ENCODE assay signal across 25 cellular contexts in the genomic region with DNA sequence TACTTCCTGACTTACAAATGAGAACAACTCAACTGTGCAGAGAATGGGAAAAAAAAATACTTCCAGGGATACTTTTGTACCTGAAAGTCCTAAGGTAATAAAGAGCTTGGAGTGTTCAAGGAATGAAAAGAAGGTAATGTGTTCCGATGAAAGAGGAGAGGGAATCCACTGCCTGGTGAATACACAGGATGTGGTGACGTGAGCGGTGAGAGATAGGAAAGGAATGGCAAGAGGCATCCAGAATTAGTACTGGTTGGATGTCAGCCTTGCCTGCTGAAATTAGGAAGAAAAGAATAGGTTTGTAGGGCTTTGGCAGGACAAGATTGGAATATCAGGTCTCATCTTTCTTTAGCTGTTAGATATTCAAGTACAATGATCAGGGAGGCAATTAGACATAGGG.
A peak's percentile ranks its signal among the peaks of the same experiment; 100 is the strongest.
DNase-seq lines count a peak whose midpoint lies in the region; ATAC-seq and TF ChIP-seq lines count a peak whose summit lies in the region.
"Had no signal": no experiment of that assay in that cellular context is flagged by ENCODE, and none has a peak within 500 bp of the region (broad histone marks: within the 10 kb centered on the region; RNA-seq: fewer than 3 reads in every experiment).

No MANE protein-coding gene starts in this region.

- H3K4me2 ChIP-seq in PC-3 (ENCODE audit: low read length): no peak overlapping the region
- H3K4me2 ChIP-seq: A549, SK-N-SH had no signal

- peak; percentile 4 for DNase-seq in A172 (ENCODE audit: low spot score)
- DNase-seq in PC-3: peak; percentile 26
- peak; percentile 70 for DNase-seq in astrocyte of the spinal cord (ENCODE audit: low read depth, low spot score)
- peak; percentile 53 for DNase-seq in kidney glomerular epithelial cell (lab: John Stamatoyannopoulos, UW)
- DNase-seq in left lobe of liver (ENCODE audit: low spot score): no peak
- no peak for DNase-seq in NCI-H2029 treated with DMSO at 0.1 percent for 48 hours (lab: John Stamatoyannopoulos, UW)
- DNase-seq in coronary artery (ENCODE audit: low spot score): no peak
- DNase-seq: activated CD4-positive, alpha-beta T cell treated with anti-CD3 and anti-CD28 coated beads, Interleukin-2, amount 50 U/mL, for 1 hour; activated naive CD4-positive, alpha-beta T cell treated with anti-CD3 and anti-CD28 coated beads, Interleukin-2, amount 50 U/mL, for 16 hours; aorta; CD8-positive, alpha-beta memory T cell; foreskin fibroblast; immature natural killer cell; NCI-H1436 treated with DMSO at 0.1 percent for 48 hours; NCI-H526 treated with DMSO at 0.1 percent for 48 hours; SK-N-SH; stimulated activated CD4-positive, alpha-beta T cell treated with anti-CD3 and anti-CD28 coated beads, Interleukin-4, amount 100 ng/mL, for 1 hour had no signal

- H3F3A ChIP-seq in PC-3 (ENCODE audit: low read length, unreplicated experiment): no peaks in the 10 kb centered on the region

- intact Hi-C loops in PC-3 (cut with micrococcal nuclease): no loop called here

- CTCF ChIA-PET in PC-3 (lab: Charles Lee): no interaction called here

- H3K4me1 ChIP-seq in PC-3 (ENCODE audit: insufficient read depth, low read length): no peaks in the 10 kb centered on the region
- H3K4me1 ChIP-seq: A549, right atrium auricular region, suprapubic skin had no signal

- H3K27ac ChIP-seq in PC-3 (ENCODE audit: low read length) (no peak overlapping the region), coronary artery (no peak overlapping the region)
- H3K27ac ChIP-seq: A549, epithelial cell of prostate, right atrium auricular region, suprapubic skin had no signal

- no peaks in the 10 kb centered on the region for H3K36me3 ChIP-seq in PC-3 (ENCODE audit: low read depth, low read length)
- H3K36me3 ChIP-seq: right atrium auricular region, suprapubic skin had no signal

- H3K9me3 ChIP-seq in PC-3 (ENCODE audit: low read length): no peaks in the 10 kb centered on the region
- H3K9me3 ChIP-seq: A549, right atrium auricular region, SK-N-SH, suprapubic skin had no signal

- H3K4me3 ChIP-seq in PC-3 (ENCODE audit: low read length) (no peak overlapping the region), astrocyte of the spinal cord (ENCODE audit: low read depth, low read length) (no peak overlapping the region), coronary artery (no peak overlapping the region)
- H3K4me3 ChIP-seq: A549, K562, lung, right atrium auricular region, suprapubic skin had no signal

- in situ Hi-C loops in astrocyte of the spinal cord (cut with HindIII; ENCODE audit: low sequenced_read_pairs): no loop called here

- no peak overlapping the region for H3K9ac ChIP-seq in PC-3 (ENCODE audit: low read length)
- H3K9ac ChIP-seq: SK-N-SH had no signal

- no peaks in the 10 kb centered on the region for H3K79me2 ChIP-seq in PC-3 (ENCODE audit: low read length)

- 0 out of 2 replicates have a peak, but pooled peaks cover 4% of the 10 kb centered on the region for H3K27me3 ChIP-seq in PC-3 (ENCODE audit: low read length)
- H3K27me3 ChIP-seq: right atrium auricular region, suprapubic skin had no signal

- no peak overlapping the region for H2AFZ ChIP-seq in PC-3 (ENCODE audit: low read length)

- ATAC-seq in PC-3 (peak; percentile 59), HG02870 (IDR thresholded peaks at IDR 0.05; ENCODE audit: unreplicated experiment) (no peak), left lobe of liver (no peak)
- ATAC-seq: A549; K562; stimulated activated memory B cell treated with anti-CD40 and anti-IgM and Interleukin-4, amounts not matched to agents 10 μg/mL and 1 μg/mL and 100 μg/mL, for 72 hours had no signal

- BruUV-seq in PC-3 (replicated peaks; lab: Mats Ljungman, UMichigan): no TSS peak

- POLR2A ChIA-PET in PC-3 (lab: Charles Lee; ENCODE audit: unreplicated experiment): no interaction called here

- H3K9me2 ChIP-seq in PC-3 (replicated peaks; ENCODE audit: low read length): no peaks in the 10 kb centered on the region
- H3K9me2 ChIP-seq: SK-N-SH had no signal

- TF ChIP-seq CTCF in PC-3 (conservative IDR thresholded peaks at IDR 0.05; ENCODE audit: low read depth, low read length) (no peak), astrocyte of the spinal cord (IDR thresholded peaks at IDR 0.05; ENCODE audit: low read depth, low read length) (no peak), coronary artery (IDR thresholded peaks at IDR 0.05) (no peak)

- no peaks in the 10 kb centered on the region for H4K20me1 ChIP-seq in PC-3 (ENCODE audit: low read length)

Comparison
In these comparisons a context has a peak if more than half of its experiments do, and no peak if none do; other contexts are left out.
1. DNase-seq: peak in A172 (single experiment), PC-3 (single experiment), astrocyte of the spinal cord (single experiment) and kidney glomerular epithelial cell (single experiment); none in left lobe of liver (single experiment), NCI-H2029 treated with DMSO at 0.1 percent for 48 hours (single experiment) and coronary artery (single experiment).